31 cellular contexts compared by ENCODE assay signal in genomic region chr4:63106600-63106999, GRCh38.
"Had no signal": no experiment of that assay in that cellular context is flagged by ENCODE, and none has a peak within 500 bp of the region (broad histone marks: within the 10 kb centered on the region; RNA-seq: fewer than 3 reads in every experiment).

No MANE protein-coding gene starts in this region.

- H2AFZ ChIP-seq: neural progenitor cell, parathyroid adenoma had no signal

- ATAC-seq: natural killer cell; psoas muscle; right cardiac atrium; sciatic nerve; stimulated activated memory B cell treated with anti-CD40 and anti-IgM and Interleukin-4, amounts not matched to agents 10 μg/mL and 1 μg/mL and 100 μg/mL, for 72 hours; stimulated activated naive CD8-positive, alpha-beta T cell treated with anti-CD3 and anti-CD28 coated beads, Interleukin-15, amount 100 ng/mL, for 72 hours; stimulated activated naive CD8-positive, alpha-beta T cell treated with anti-CD3 and anti-CD28 coated beads, Interleukin-15, Interleukin-2, amounts not matched to agents 100 U/mL and 50 U/mL, for 24 hours had no signal

- H3K27me3 ChIP-seq: neural progenitor cell, ovary, spleen, suprapubic skin, testis, tibial artery, upper lobe of left lung, vagina had no signal

- H3K36me3 Mint-ChIP-seq: neural progenitor cell; stimulated activated memory B cell treated with anti-CD40 and anti-IgM and Interleukin-4, amounts not matched to agents 10 μg/mL and 1 μg/mL and 100 μg/mL, for 72 hours had no signal

- H3K4me1 Mint-ChIP-seq: natural killer cell; nephron; neural progenitor cell; stimulated activated memory B cell treated with anti-CD40 and anti-IgM and Interleukin-4, amounts not matched to agents 10 μg/mL and 1 μg/mL and 100 μg/mL, for 72 hours; stimulated activated naive CD8-positive, alpha-beta T cell treated with anti-CD3 and anti-CD28 coated beads, Interleukin-15, amount 100 ng/mL, for 72 hours had no signal

- H3K27me3 Mint-ChIP-seq: progenitor cell of endocrine pancreas; stimulated activated memory B cell treated with anti-CD40 and anti-IgM and Interleukin-4, amounts not matched to agents 10 μg/mL and 1 μg/mL and 100 μg/mL, for 72 hours; stimulated activated naive CD8-positive, alpha-beta T cell treated with anti-CD3 and anti-CD28 coated beads, Interleukin-15, amount 100 ng/mL, for 72 hours had no signal

- H3K9ac ChIP-seq: neural progenitor cell, parathyroid adenoma had no signal

- H3K4me2 ChIP-seq: neural progenitor cell, smooth muscle cell had no signal

- H3K36me3 ChIP-seq: neural progenitor cell, ovary, spleen, suprapubic skin, tibial artery, upper lobe of left lung, vagina had no signal

- H3K79me2 ChIP-seq: parathyroid adenoma had no signal

- H3K4me1 ChIP-seq: neural progenitor cell, parathyroid adenoma, psoas muscle, spleen, suprapubic skin, testis, tibial artery, upper lobe of left lung, vagina had no signal

- DNase-seq: natural killer cell; occipital lobe; ovary; posterior cingulate gyrus; psoas muscle; right cardiac atrium; spleen; stimulated activated CD4-positive, alpha-beta T cell treated with anti-CD3 and anti-CD28 coated beads, Interleukin-12 subunit alpha, Interleukin-12 subunit beta, amount 100 ng/mL, for 4 hours; stimulated activated CD4-positive, alpha-beta T cell treated with anti-CD3 and anti-CD28 coated beads, Interleukin-1b, Interleukin-23, amount 100 ng/mL, for 48 hours; stimulated activated CD4-positive, alpha-beta T cell treated with anti-CD3 and anti-CD28 coated beads, Interleukin-4, amount 100 ng/mL, for 1 hour; stimulated activated CD4-positive, alpha-beta T cell treated with anti-CD3 and anti-CD28 coated beads, Interleukin-4, amount 100 ng/mL, for 4 hours; stimulated activated CD8-positive, alpha-beta memory T cell treated with anti-CD3 and anti-CD28 coated beads, Interleukin-4, amount 100 ng/mL, for 48 hours; stimulated activated naive CD4-positive, alpha-beta T cell; stimulated activated naive CD8-positive, alpha-beta T cell treated with anti-CD3 and anti-CD28 coated beads, Interleukin-15, amount 100 ng/mL, for 72 hours; stimulated activated naive CD8-positive, alpha-beta T cell treated with anti-CD3 and anti-CD28 coated beads, Interleukin-15, Interleukin-2, amounts not matched to agents 100 U/mL and 50 U/mL, for 24 hours; substantia nigra; testis; tibial artery; trophoblast cell; upper lobe of left lung had no signal

- FAIRE-seq: urothelium cell line had no signal

- H3K9me3 ChIP-seq: ovary, testis, tibial artery, vagina had no signal

- H3K4me3 Mint-ChIP-seq: natural killer cell; nephron; neural progenitor cell; stimulated activated memory B cell treated with anti-CD40 and anti-IgM and Interleukin-4, amounts not matched to agents 10 μg/mL and 1 μg/mL and 100 μg/mL, for 72 hours; stimulated activated naive CD8-positive, alpha-beta T cell treated with anti-CD3 and anti-CD28 coated beads, Interleukin-15, amount 100 ng/mL, for 72 hours had no signal

- H3K27ac ChIP-seq: neural progenitor cell, ovary, parathyroid adenoma, psoas muscle, skin epidermis, spleen, suprapubic skin, testis, tibial artery, upper lobe of left lung, vagina had no signal

- H3K27ac Mint-ChIP-seq: natural killer cell; nephron; neural progenitor cell; progenitor cell of endocrine pancreas; stimulated activated memory B cell treated with anti-CD40 and anti-IgM and Interleukin-4, amounts not matched to agents 10 μg/mL and 1 μg/mL and 100 μg/mL, for 72 hours; stimulated activated naive CD8-positive, alpha-beta T cell treated with anti-CD3 and anti-CD28 coated beads, Interleukin-15, amount 100 ng/mL, for 72 hours had no signal

- H3K4me3 ChIP-seq: neural progenitor cell, ovary, psoas muscle, skin epidermis, smooth muscle cell, spleen, suprapubic skin, testis, tibial artery, upper lobe of left lung, vagina had no signal
